In genomic region chr19:1849132-1849474, GRCh38 we compare ENCODE assay signal across 9 cellular contexts. TPM values are rescaled to one million over a fixed set of nuclear protein-coding genes. Genes with fewer than 3 reads are reported as not detected.
DNase-seq lines count a peak whose midpoint lies in the region; ATAC-seq and TF ChIP-seq lines count a peak whose summit lies in the region.
"Had no signal": no experiment of that assay in that cellular context is flagged by ENCODE, and none has a peak within 500 bp of the region (broad histone marks: within the 10 kb centered on the region; RNA-seq: fewer than 3 reads in every experiment).

No MANE protein-coding gene starts in this region.

- H3K4me1 Mint-ChIP-seq in activated CD8-positive, alpha-beta memory T cell treated with anti-CD3 and anti-CD28 coated beads, Interleukin-2, amount 10 ng/mL, durations not matched to agents 7 days and 5 days = peaks cover 48% of the 10 kb centered on the region
- H3K4me1 Mint-ChIP-seq in T-helper 17 cell = peaks cover 30% of the 10 kb centered on the region

- TF ChIP-seq POLR2A in stomach (IDR thresholded peaks at IDR 0.05) = no peak

- ATAC-seq in activated CD8-positive, alpha-beta memory T cell treated with anti-CD3 and anti-CD28 coated beads, Interleukin-2, amount 10 ng/mL, durations not matched to agents 7 days and 5 days = no peak
- ATAC-seq in T-helper 17 cell = no peak
- ATAC-seq in foreskin keratinocyte = no peak
- no peak for ATAC-seq in left lobe of liver

- 52 to 67% (median 63%) methylated on average over 5 of the region's 5 CpGs for WGBS in stomach, 5 donors

- no peaks in the 10 kb centered on the region for H3K27me3 ChIP-seq in foreskin keratinocyte
- peaks cover 0 to 10% (median 0%) of the 10 kb centered on the region in 3 donors for H3K27me3 ChIP-seq in stomach

- H3K9me3 ChIP-seq in T-helper 17 cell (ENCODE audit: control insufficient read depth, low read length, poor library complexity, severe bottlenecking) (no peaks in the 10 kb centered on the region), stomach (no peaks in the 10 kb centered on the region)
- H3K9me3 ChIP-seq: SK-N-SH had no signal

- H3K27ac ChIP-seq in foreskin keratinocyte = peak overlapping the region; percentile 100
- peak overlapping the region in 4 of 5 donors; percentile 97 to 99 (median 98) for H3K27ac ChIP-seq in stomach

- H3K36me3 ChIP-seq in stomach = peaks cover 0 to 16% (median 12%) of the 10 kb centered on the region in 4 donors

- no peaks in the 10 kb centered on the region for H3K9me3 Mint-ChIP-seq in activated CD8-positive, alpha-beta memory T cell treated with anti-CD3 and anti-CD28 coated beads, Interleukin-2, amount 10 ng/mL, durations not matched to agents 7 days and 5 days (ENCODE audit: low read depth)

- intact Hi-C loops in stomach (cut with DNase I; ENCODE audit: low total_unique reads) = no loop called here

- H3K27me3 Mint-ChIP-seq in activated CD8-positive, alpha-beta memory T cell treated with anti-CD3 and anti-CD28 coated beads, Interleukin-2, amount 10 ng/mL, durations not matched to agents 7 days and 5 days = no peaks in the 10 kb centered on the region
- H3K27me3 Mint-ChIP-seq in T-helper 17 cell = no peaks in the 10 kb centered on the region

- CTCF ChIA-PET in activated CD8-positive, alpha-beta memory T cell treated with anti-CD3 and anti-CD28 coated beads, Interleukin-2, amount 10 ng/mL, durations not matched to agents 7 days and 5 days (lab: Charles Lee) = interaction anchor here (0.9 to 2.0 kb wide), 11 partner anchors 9 to 202 kb away, joined by 3 to 8 read pairs (median 4); partner anchors contain the start of gene MKNK2

- H3K4me3 ChIP-seq in stomach = no peak overlapping the region

- H3K4me1 ChIP-seq in foreskin keratinocyte (peaks cover 2% of the 10 kb centered on the region), stomach (peaks cover 58 to 75% (median 67%) of the 10 kb centered on the region in 4 donors)

- no peaks in the 10 kb centered on the region for H3K36me3 Mint-ChIP-seq in activated CD8-positive, alpha-beta memory T cell treated with anti-CD3 and anti-CD28 coated beads, Interleukin-2, amount 10 ng/mL, durations not matched to agents 7 days and 5 days
- H3K36me3 Mint-ChIP-seq in T-helper 17 cell (ENCODE audit: low read depth) = no peaks in the 10 kb centered on the region

- no peak for TF ChIP-seq EP300 in stomach (IDR thresholded peaks at IDR 0.05)

- no peak for DNase-seq in activated CD8-positive, alpha-beta memory T cell treated with anti-CD3 and anti-CD28 coated beads, Interleukin-2, amount 10 ng/mL, durations not matched to agents 7 days and 5 days
- DNase-seq in activated CD8-positive, alpha-beta memory T cell treated with anti-CD3 and anti-CD28 coated beads, Interleukin-2, amount 50 U/mL, for 4 hours = no peak
- DNase-seq in T-helper 17 cell (no peak), foreskin keratinocyte (no peak), stomach (no peak), T1000 (lab: John Stamatoyannopoulos, UW) (no peak), left lobe of liver (ENCODE audit: low spot score) (no peak), GM10266 (ENCODE audit: extremely low spot score) (no peak)

- TF ChIP-seq CTCF in foreskin keratinocyte (conservative IDR thresholded peaks at IDR 0.05) (no peak), stomach (IDR thresholded peaks at IDR 0.05) (no peak), GM10266 (IDR thresholded peaks at IDR 0.05; ENCODE audit: control insufficient read depth, insufficient read depth, low read depth, missing control alignments) (no peak)

- H3K4me3 Mint-ChIP-seq in activated CD8-positive, alpha-beta memory T cell treated with anti-CD3 and anti-CD28 coated beads, Interleukin-2, amount 10 ng/mL, durations not matched to agents 7 days and 5 days = peak overlapping the region; percentile 61
- no peak overlapping the region for H3K4me3 Mint-ChIP-seq in T-helper 17 cell

- H3K27ac Mint-ChIP-seq in activated CD8-positive, alpha-beta memory T cell treated with anti-CD3 and anti-CD28 coated beads, Interleukin-2, amount 10 ng/mL, durations not matched to agents 7 days and 5 days = peak overlapping the region; percentile 78
- H3K27ac Mint-ChIP-seq in T-helper 17 cell = peak overlapping the region; percentile 84

RNA-seq across cellular contexts. Expression of gene REXO1, which starts 0.8 kb away (rescaled TPM):
- total RNA-seq in activated CD8-positive, alpha-beta memory T cell treated with anti-CD3 and anti-CD28 coated beads, Interleukin-2, amount 10 ng/mL, durations not matched to agents 7 days and 5 days = 10 to 100 TPM; 58.4 to 68.4 TPM
- total RNA-seq in T-helper 17 cell = 100 to 1,000 TPM in 1 of 2 donors, 10 to 100 TPM in 1; 98.7 to 107 TPM
- 21.6 and 23.8 TPM in 2 replicates for total RNA-seq in foreskin keratinocyte
- polyA plus RNA-seq in foreskin keratinocyte = 21.0 and 21.8 TPM in 2 replicates
- total RNA-seq in stomach = 100 to 1,000 TPM in 1 of 5 donors, 10 to 100 TPM in 4; 10.1 to 164 (median 25.7) TPM
- polyA plus RNA-seq in stomach = 10 to 100 TPM; 10.1 to 15.5 (median 15.2) TPM
- total RNA-seq in left lobe of liver = 19.3 TPM

RNA-seq across cellular contexts. Expression of gene KLF16, which starts 14.3 kb away (rescaled TPM):
- 10 to 100 TPM; 22.6 to 28.1 TPM for total RNA-seq in activated CD8-positive, alpha-beta memory T cell treated with anti-CD3 and anti-CD28 coated beads, Interleukin-2, amount 10 ng/mL, durations not matched to agents 7 days and 5 days
- total RNA-seq in T-helper 17 cell (10 to 100 TPM; 37.9 to 46.5 TPM), foreskin keratinocyte (19.0 and 20.7 TPM in 2 replicates), stomach (10 to 100 TPM in 2 of 5 donors, 1 to 10 TPM in 2, not detected in 1; 3.5 to 31.9 (median 15.8) TPM), left lobe of liver (11.9 TPM)
- polyA plus RNA-seq in foreskin keratinocyte (28.7 and 29.0 TPM in 2 replicates), stomach (1 to 10 TPM; 5.0 to 7.6 (median 6.6) TPM)

RNA-seq across cellular contexts. Expression of gene ABHD17A, which starts 36.2 kb away (rescaled TPM):
- total RNA-seq in activated CD8-positive, alpha-beta memory T cell treated with anti-CD3 and anti-CD28 coated beads, Interleukin-2, amount 10 ng/mL, durations not matched to agents 7 days and 5 days = 100 to 1,000 TPM; 156 to 189 TPM
- total RNA-seq in T-helper 17 cell (100 to 1,000 TPM; 121 to 125 TPM), foreskin keratinocyte (49.1 and 50.3 TPM in 2 replicates), stomach (100 to 1,000 TPM in 1 of 5 donors, 10 to 100 TPM in 4; 25.7 to 177 (median 33.0) TPM), left lobe of liver (29.4 TPM)
- polyA plus RNA-seq in foreskin keratinocyte (69.0 and 76.6 TPM in 2 replicates), stomach (10 to 100 TPM; 73.0 to 76.3 (median 75.5) TPM)

RNA-seq across cellular contexts. Expression of gene ATP8B3, which starts 37.0 kb away (rescaled TPM):
- 10 to 100 TPM in 1 of 2 experiments, 1 to 10 TPM in 1; 7.3 to 21.8 TPM for total RNA-seq in activated CD8-positive, alpha-beta memory T cell treated with anti-CD3 and anti-CD28 coated beads, Interleukin-2, amount 10 ng/mL, durations not matched to agents 7 days and 5 days
- total RNA-seq in T-helper 17 cell = 1 to 10 TPM; 4.6 to 6.0 TPM
- total RNA-seq in foreskin keratinocyte = 1.1 and 1.3 TPM in 2 replicates
- polyA plus RNA-seq in foreskin keratinocyte = 0.47 and 0.51 TPM in 2 replicates
- total RNA-seq in stomach = 1 to 10 TPM in 1 of 5 donors, not detected in 4; 1.3 TPM
- 1 to 10 TPM in 1 of 3 donors, under 1 TPM in 2; 0.15 to 1.4 (median 0.31) TPM for polyA plus RNA-seq in stomach
- 1.4 TPM for total RNA-seq in left lobe of liver

RNA-seq across cellular contexts. Expression of gene ADAT3, which starts 56.1 kb away (rescaled TPM):
- total RNA-seq in activated CD8-positive, alpha-beta memory T cell treated with anti-CD3 and anti-CD28 coated beads, Interleukin-2, amount 10 ng/mL, durations not matched to agents 7 days and 5 days = 10 to 100 TPM in 1 of 2 experiments, 1 to 10 TPM in 1; 9.3 to 11.4 TPM
- total RNA-seq in T-helper 17 cell (1 to 10 TPM; 6.4 to 8.5 TPM), foreskin keratinocyte (2.7 and 3.2 TPM in 2 replicates), stomach (10 to 100 TPM in 3 of 5 donors, 1 to 10 TPM in 2; 4.2 to 75.9 (median 18.3) TPM), left lobe of liver (4.5 TPM)
- polyA plus RNA-seq in foreskin keratinocyte (3.8 and 4.8 TPM in 2 replicates), stomach (1 to 10 TPM; 5.5 to 6.7 (median 6.0) TPM)
